21 cellular contexts compared by ENCODE assay signal in the genomic region with DNA sequence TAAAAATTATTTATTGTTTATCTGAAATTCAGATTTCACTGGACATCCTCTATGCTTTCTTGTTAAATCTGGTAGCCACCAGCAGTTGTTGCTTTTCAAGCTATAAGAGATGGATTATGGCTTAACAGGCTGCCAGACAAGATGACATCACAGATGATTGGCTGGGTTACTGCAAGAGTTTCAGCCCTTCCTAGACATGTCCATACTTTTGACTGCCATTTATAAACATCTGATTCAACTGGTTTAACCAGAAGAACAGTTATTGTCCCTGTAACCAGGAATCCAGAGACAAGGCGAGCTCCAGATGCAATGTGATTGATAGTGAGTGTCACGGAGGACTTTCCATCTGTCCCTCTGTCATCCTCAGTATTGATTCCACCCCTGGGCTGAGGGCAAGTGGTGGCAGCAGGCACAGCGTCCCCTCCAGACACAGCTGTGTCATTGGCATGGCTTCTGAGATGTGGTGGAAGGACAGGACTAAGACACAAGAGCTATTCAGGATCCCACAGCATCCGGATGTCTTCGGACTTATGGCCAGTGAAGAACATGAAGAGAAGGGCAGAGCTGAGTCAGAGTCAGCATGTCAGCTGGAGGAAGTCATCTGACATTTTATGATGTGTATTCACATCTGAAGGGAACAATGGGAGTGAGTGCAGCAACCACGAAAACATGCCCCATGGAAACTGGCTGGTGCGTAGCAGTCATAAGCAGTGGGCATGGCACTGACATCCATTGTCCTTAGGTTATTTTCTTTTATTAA.
DNase-seq lines count a peak whose midpoint lies in the region; ATAC-seq and TF ChIP-seq lines count a peak whose summit lies in the region.
"Had no signal": no experiment of that assay in that cellular context is flagged by ENCODE, and none has a peak within 500 bp of the region (broad histone marks: within the 10 kb centered on the region; RNA-seq: fewer than 3 reads in every experiment).

No MANE protein-coding gene starts in this region.

- DNase-seq in NCI-H2029 (lab: John Stamatoyannopoulos, UW) (peak; percentile 34), NCI-H2029 treated with DMSO at 0.1 percent for 48 hours (lab: John Stamatoyannopoulos, UW) (no peak), dermis blood vessel endothelial cell (peak; percentile 92), hepatocyte (ENCODE audit: low spot score) (peak; percentile 41), smooth muscle cell (lab: John Stamatoyannopoulos, UW; ENCODE audit: unreplicated experiment) (no peak), A673 (ENCODE audit: low spot score) (no peak), LoVo (ENCODE audit: low spot score) (no peak)
- DNase-seq: 8988T; activated CD4-positive, alpha-beta T cell treated with anti-CD3 and anti-CD28 coated beads, Interleukin-2, amount 50 U/mL, for 4 hours; activated naive CD4-positive, alpha-beta T cell treated with anti-CD3 and anti-CD28 coated beads, Interleukin-2, amount 10 ng/mL, durations not matched to agents 7 days and 5 days; body of pancreas; DMS 273 treated with DMSO at 0.1 percent for 48 hours; dorsolateral prefrontal cortex; left lung; naive B cell; NCI-H1417 treated with DMSO at 0.1 percent for 48 hours; posterior cingulate gyrus; tibial artery had no signal

- H3K36me3 ChIP-seq in hepatocyte (replicated peaks; ENCODE audit: insufficient read depth, low read depth), result no peaks in the 10 kb centered on the region
- no peaks in the 10 kb centered on the region for H3K36me3 ChIP-seq in smooth muscle cell (ENCODE audit: low read depth)
- no peaks in the 10 kb centered on the region for H3K36me3 ChIP-seq in A673 (ENCODE audit: insufficient read depth, low read length, poor library complexity, severe bottlenecking)
- H3K36me3 ChIP-seq: left lung, tibial artery had no signal

- intact Hi-C loops in A673 (cut with micrococcal nuclease; ENCODE audit: unreplicated experiment), result no loop called here

- TF ChIP-seq CTCF in hepatocyte (IDR thresholded peaks at IDR 0.05; ENCODE audit: poor library complexity) (no peak), smooth muscle cell (IDR thresholded peaks at IDR 0.05; ENCODE audit: borderline replicate concordance, insufficient read depth, poor library complexity, severe bottlenecking) (no peak), A673 (conservative IDR thresholded peaks at IDR 0.05; ENCODE audit: low read depth, low read length) (no peak)

- H3K9me2 ChIP-seq in hepatocyte (replicated peaks; ENCODE audit: insufficient read depth), result no peaks in the 10 kb centered on the region

- H3K9ac ChIP-seq in smooth muscle cell (ENCODE audit: low read depth), result peak overlapping the region; percentile 66
- H3K9ac ChIP-seq: BLaER1 treated with 17β-estradiol and CSF1 and Interleukin-3, amounts not matched to agents 10 nM and 100 nM had no signal

- POLR2A ChIA-PET in A673 (lab: Charles Lee; ENCODE audit: low non-redundant PET), result no interaction called here

- H3K4me3 ChIP-seq in hepatocyte (no peak overlapping the region), smooth muscle cell (no peak overlapping the region), A673 (ENCODE audit: low read depth, low read length, poor library complexity, severe bottlenecking) (no peak overlapping the region)
- H3K4me3 ChIP-seq: BLaER1 treated with 17β-estradiol and CSF1 and Interleukin-3, amounts not matched to agents 10 nM and 100 nM; body of pancreas; dorsolateral prefrontal cortex; left lung; tibial artery had no signal

- H3F3A ChIP-seq in smooth muscle cell (ENCODE audit: low read depth), result peaks cover 4% of the 10 kb centered on the region

- H3K27me3 ChIP-seq in hepatocyte, result no peaks in the 10 kb centered on the region
- H3K27me3 ChIP-seq in smooth muscle cell (ENCODE audit: low read depth), result no peaks in the 10 kb centered on the region
- no peaks in the 10 kb centered on the region for H3K27me3 ChIP-seq in A673 (replicated peaks; ENCODE audit: insufficient read depth, low read depth, low read length, poor library complexity)
- H3K27me3 ChIP-seq: BLaER1 treated with 17β-estradiol and CSF1 and Interleukin-3, amounts not matched to agents 10 nM and 100 nM; body of pancreas; dorsolateral prefrontal cortex; left lung; tibial artery had no signal

- no peaks in the 10 kb centered on the region for H3K9me3 ChIP-seq in hepatocyte (ENCODE audit: low read depth)
- H3K9me3 ChIP-seq in smooth muscle cell (replicated peaks; ENCODE audit: low read depth), result no peaks in the 10 kb centered on the region
- H3K9me3 ChIP-seq in A673 (ENCODE audit: low read depth, low read length, poor library complexity, severe bottlenecking), result peaks cover 12% of the 10 kb centered on the region

- ATAC-seq in GM19455 (IDR thresholded peaks at IDR 0.05; ENCODE audit: unreplicated experiment), result no peak
- ATAC-seq: body of pancreas; left lung; stimulated activated memory B cell treated with anti-CD40 and anti-IgM and Interleukin-4, amounts not matched to agents 10 μg/mL and 1 μg/mL and 100 μg/mL, for 72 hours had no signal

- BruUV-seq in A673 (replicated peaks; lab: Mats Ljungman, UMichigan), result no TSS peak

- H2AFZ ChIP-seq in hepatocyte, result no peak overlapping the region
- H2AFZ ChIP-seq in smooth muscle cell (ENCODE audit: low read depth), result no peak overlapping the region

- 82% methylated on average over 7 of the region's 7 CpGs for WGBS in hepatocyte (ENCODE audit: low lambda C conversion rate, missing lambda C conversion rate)
- WGBS in smooth muscle cell (ENCODE audit: low lambda C conversion rate), result 59% methylated on average over 7 of the region's 7 CpGs

- H3K79me2 ChIP-seq in hepatocyte, result no peaks in the 10 kb centered on the region
- no peaks in the 10 kb centered on the region for H3K79me2 ChIP-seq in smooth muscle cell (ENCODE audit: low read depth)

- H4K20me1 ChIP-seq in hepatocyte (ENCODE audit: insufficient read depth, poor library complexity, severe bottlenecking) (no peaks in the 10 kb centered on the region), smooth muscle cell (ENCODE audit: low read depth) (no peaks in the 10 kb centered on the region)
- H4K20me1 ChIP-seq: BLaER1 treated with 17β-estradiol and CSF1 and Interleukin-3, amounts not matched to agents 10 nM and 100 nM had no signal

- peaks cover 31% of the 10 kb centered on the region for H3K4me1 ChIP-seq in hepatocyte (ENCODE audit: insufficient read depth)
- H3K4me1 ChIP-seq in smooth muscle cell (ENCODE audit: low read depth), result peaks cover 4% of the 10 kb centered on the region
- H3K4me1 ChIP-seq in A673 (ENCODE audit: insufficient read depth, low read length, poor library complexity, severe bottlenecking), result no peaks in the 10 kb centered on the region
- H3K4me1 ChIP-seq: body of pancreas, left lung had no signal

- H3K27ac ChIP-seq in hepatocyte (peak overlapping the region; percentile 94), smooth muscle cell (ENCODE audit: low read depth) (peak overlapping the region; percentile 93), A673 (ENCODE audit: low read depth, low read length, poor library complexity, severe bottlenecking) (no peak overlapping the region)
- H3K27ac ChIP-seq: BLaER1 treated with 17β-estradiol and CSF1 and Interleukin-3, amounts not matched to agents 10 nM and 100 nM; body of pancreas; dorsolateral prefrontal cortex; left lung; tibial artery had no signal

- H3K4me2 ChIP-seq in hepatocyte (no peak overlapping the region), smooth muscle cell (no peak overlapping the region)

- CTCF ChIA-PET in A673 (lab: Charles Lee), result no interaction called here

Comparison
In these comparisons a context has a peak if more than half of its experiments do, and no peak if none do; other contexts are left out.
1. DNase-seq: peak in NCI-H2029 (single experiment), dermis blood vessel endothelial cell (single experiment) and hepatocyte (single experiment); none in NCI-H2029 treated with DMSO at 0.1 percent for 48 hours (single experiment), smooth muscle cell (single experiment), A673 (single experiment) and LoVo (single experiment).